In the genomic region with DNA sequence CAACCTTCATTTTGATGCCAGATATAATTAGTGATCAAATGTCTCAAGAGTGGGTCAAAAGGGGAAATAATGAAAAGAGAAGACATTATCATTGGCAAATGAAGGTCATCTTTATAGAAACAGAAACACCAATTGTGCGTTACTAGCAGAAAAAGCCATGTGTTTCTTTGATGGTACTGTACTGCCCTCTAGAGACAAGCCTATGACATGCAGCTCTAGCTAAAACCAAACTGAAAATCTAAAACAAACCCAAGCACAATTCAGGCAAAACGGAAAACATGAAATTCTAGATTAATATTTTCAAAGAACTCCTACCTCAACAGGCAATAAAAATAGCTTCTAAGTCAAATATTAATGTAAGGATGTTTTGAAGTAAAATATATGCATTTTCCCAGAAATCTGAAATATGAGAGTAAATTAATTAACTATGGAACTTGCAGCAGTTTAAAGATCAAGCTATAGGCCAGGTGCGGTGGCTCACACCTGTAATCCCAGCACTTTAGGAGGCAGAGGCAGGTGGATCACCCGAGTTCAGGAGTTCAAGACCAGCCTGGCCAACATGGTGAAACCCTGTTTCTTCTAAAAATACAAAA, we compare ENCODE assay signal across 8 cellular contexts.
A peak's percentile ranks its signal among the peaks of the same experiment; 100 is the strongest.
DNase-seq lines count a peak whose midpoint lies in the region; ATAC-seq, FAIRE-seq and TF ChIP-seq lines count a peak whose summit lies in the region.

No MANE protein-coding gene starts in this region.

- no TSS peak for BruUV-seq in K562 (replicated peaks; lab: Mats Ljungman, UMichigan)

- POLR2A ChIA-PET in BJ (lab: Charles Lee) = no interaction called here
- POLR2A ChIA-PET in K562 (lab: Yijun Ruan, JAX) = interaction anchor here (1.0 kb wide), 1 partner anchor 17 kb away, joined by 4 read pairs; no protein-coding TSS in a partner anchor

- H4K20me1 ChIP-seq in K562 (replicated peaks; ENCODE audit: control insufficient read depth, insufficient read depth, low read length) = no peaks in the 10 kb centered on the region

- no peaks in the 10 kb centered on the region for H3K27me3 ChIP-seq in BJ (ENCODE audit: control insufficient read depth, insufficient read depth, low read length)
- H3K27me3 ChIP-seq in K562 (ENCODE audit: control insufficient read depth in 2 of 2, insufficient read depth in 2 of 2, low read length in 2 of 2) = no peaks in the 10 kb centered on the region

- H3K79me2 ChIP-seq in K562 (ENCODE audit: control insufficient read depth, insufficient read depth, low read length) = no peaks in the 10 kb centered on the region

- TF ChIP-seq EP300 in K562 (IDR thresholded peaks at IDR 0.05; ENCODE audit: low read length) = no peak

- H3K4me2 ChIP-seq in K562 (ENCODE audit: insufficient read depth, low read length) = no peak overlapping the region

- H3K4me1 ChIP-seq in K562 (replicated peaks in 1 of 2; ENCODE audit: control insufficient read depth in 2 of 2, insufficient read depth in 2 of 2, low read length in 2 of 2) = no peaks in the 10 kb centered on the region

- in situ Hi-C loops in K562 (cut with MboI) = no loop called here

- H3K9me3 ChIP-seq in K562 (replicated peaks; ENCODE audit: control insufficient read depth, insufficient read depth, low read depth, low read length) = no peaks in the 10 kb centered on the region

- intact Hi-C loops in K562 (cut with micrococcal nuclease) (no loop called here), Right ventricle myocardium superior (cut with DNase I) (no loop called here)

- no peak overlapping the region for H3K9ac ChIP-seq in K562 (ENCODE audit: insufficient read depth in 1 of 2, low read depth in 2 of 2, low read length in 2 of 2)

- TF ChIP-seq POLR2A in GM12892 (IDR thresholded peaks at IDR 0.05; ENCODE audit: low read depth, low read length) (no peak), K562 (conservative IDR thresholded peaks at IDR 0.05) (no peak)

- H3K36me3 ChIP-seq in BJ (ENCODE audit: control insufficient read depth, insufficient read depth, low read length) (no peaks in the 10 kb centered on the region), K562 (ENCODE audit: control insufficient read depth, insufficient read depth, low read length) (no peaks in the 10 kb centered on the region)

- H2AFZ ChIP-seq in K562 (ENCODE audit: low read depth, low read length) = no peak overlapping the region

- no peak overlapping the region for H3K4me3 ChIP-seq in BJ (ENCODE audit: low read depth, low read length)
- H3K4me3 ChIP-seq in K562 = no peak overlapping the region

- TF ChIP-seq RAD21 in K562 (CRISPR knock-in tag; conservative IDR thresholded peaks at IDR 0.05 in 1 of 2, IDR thresholded peaks at IDR 0.05 in 1 of 2) = peak; percentile 57 to 74

- ATAC-seq in HG02973 (IDR thresholded peaks at IDR 0.05; ENCODE audit: unreplicated experiment) = peak; percentile 75
- peak; percentile 66; the same call in 2 of the 3 replicates for ATAC-seq in K562
- ATAC-seq in left lobe of liver = peak; percentile 85
- no peak for ATAC-seq in Right ventricle myocardium superior (ENCODE audit: poor library complexity)

- peak; percentile 89 for TF ChIP-seq CTCF in BJ (IDR thresholded peaks at IDR 0.05; ENCODE audit: insufficient read depth, low read depth, low read length)
- TF ChIP-seq CTCF in K562 (IDR thresholded peaks at IDR 0.05 in 2 of 3, conservative IDR thresholded peaks at IDR 0.05 in 1 of 3; ENCODE audit: insufficient read depth in 2 of 3, low read depth in 1 of 3, low read length in 3 of 3) = peak; percentile 27 to 67 (median 65); a peak in 5 of 6 replicates

- 0% methylated on average over 4 of the region's 4 CpGs for WGBS in K562 (ENCODE audit: insufficient coverage, low coverage, missing lambda C conversion rate)

- DNase-seq in BJ (ENCODE audit: low read depth) (no peak), GM12892 (ENCODE audit: insufficient read length) (no peak), NCI-H2171 treated with DMSO at 0.1 percent for 48 hours (lab: John Stamatoyannopoulos, UW) (peak; percentile 61), K562 (ENCODE audit: extremely low read depth in 1 of 4, low spot score in 3 of 4) (peak; percentile 20 to 40 (median 20)), left lobe of liver (ENCODE audit: low spot score) (no peak), NK-92 (lab: John Stamatoyannopoulos, UW; ENCODE audit: unreplicated experiment) (no peak), Right ventricle myocardium superior (no peak)

- CTCF ChIA-PET in BJ (lab: Yijun Ruan, JAX) (interaction anchor here (0.6 to 1.6 kb wide), 7 partner anchors 8 to 1541 kb away, joined by 3 to 5 read pairs (median 3); no protein-coding TSS in a partner anchor), K562 (lab: Yijun Ruan, JAX; ENCODE audit: low intra/inter-chr PET ratio) (no interaction called here)

- no peaks in the 10 kb centered on the region for H3K9me1 ChIP-seq in K562 (ENCODE audit: control insufficient read depth, insufficient read depth, low read length)

- FAIRE-seq in GM12892 (lab: Jason Lieb, UNC) (peak; percentile 85), K562 (lab: Jason Lieb, UNC) (peak; percentile 59)

- no peak overlapping the region for H3K27ac ChIP-seq in K562 (ENCODE audit: extremely low read depth, low read depth, low read length)

TF ChIP-seq in K562, 482 proteins besides CTCF, POLR2A, EP300 and RAD21:
- TF ChIP-seq POLR2H (tag; IDR thresholded peaks at IDR 0.05; ENCODE audit: low read depth) = no peak
- 0 out of 2 replicates have a peak, but pooled peaks have one; percentile 16 for TF ChIP-seq ARID2 (IDR thresholded peaks at IDR 0.05)
- TF ChIP-seq STAG1 (CRISPR knock-in tag; IDR thresholded peaks at IDR 0.05; ENCODE audit: borderline replicate concordance) = peak; percentile 48; the same call in 1 of the 2 replicates

Comparison
In these comparisons a context has a peak if more than half of its experiments do, and no peak if none do; other contexts are left out.
1. DNase-seq: peak in NCI-H2171 treated with DMSO at 0.1 percent for 48 hours (single experiment) and K562 (4 of 4); none in BJ (single experiment), GM12892 (single experiment), left lobe of liver (single experiment), NK-92 (single experiment) and Right ventricle myocardium superior (single experiment).